8 cellular contexts compared by ENCODE assay signal in the genomic region with DNA sequence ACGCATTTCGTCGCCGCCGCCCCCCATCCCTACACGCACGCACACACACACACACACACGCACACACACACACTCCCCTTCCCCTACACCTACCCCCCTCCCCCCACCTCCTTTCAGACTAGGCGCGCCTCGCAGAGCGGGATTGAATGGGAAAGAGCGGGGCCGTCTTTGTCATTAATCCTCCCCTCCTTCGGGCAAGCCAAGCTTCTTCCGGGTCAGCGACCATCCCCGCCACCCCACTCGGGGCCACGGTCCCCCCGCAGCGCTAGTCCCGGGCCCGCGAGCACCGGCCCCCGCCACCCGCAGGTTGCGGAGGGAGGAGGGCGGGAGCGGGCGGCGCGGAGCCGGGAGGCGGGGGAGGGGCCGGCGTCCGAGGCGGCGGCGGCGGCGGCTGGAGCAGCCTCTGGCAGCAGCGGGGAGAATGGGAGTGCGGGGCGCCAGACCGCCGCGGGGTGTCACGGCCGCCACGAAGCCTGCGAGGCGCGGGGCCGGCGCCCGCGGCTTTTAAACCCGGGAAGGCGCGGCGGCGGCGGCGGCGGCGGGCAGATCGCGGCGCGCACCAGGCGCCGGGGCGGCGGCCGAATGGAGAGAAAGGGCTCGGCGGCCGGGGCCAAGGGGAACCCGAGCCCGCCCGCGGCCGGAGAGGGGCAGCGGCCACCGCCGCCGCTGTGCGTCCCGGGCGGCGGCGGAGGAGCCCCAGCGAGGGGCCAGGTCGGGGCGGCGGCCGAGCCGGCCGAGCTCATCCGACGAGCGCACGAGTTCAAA. TPM values are rescaled to one million over a fixed set of nuclear protein-coding genes. Genes with fewer than 3 reads are reported as not detected.
DNase-seq lines count a peak whose midpoint lies in the region; ATAC-seq and TF ChIP-seq lines count a peak whose summit lies in the region.

TSS of gene TTC9 (plus strand) at position 369 of the 765 bp plus-strand sequence. CDS start at position 583, 214 bp downstream.

- peak within 1 kb of the TSS; percentile 94 for H3K4me3 Mint-ChIP-seq in activated T-cell treated with anti-CD3 and anti-CD28 coated beads, Interleukin-2, amount 50 U/mL, for 24 hours

- peak within 1 kb of the TSS; percentile 92 for H3K27ac Mint-ChIP-seq in activated T-cell treated with anti-CD3 and anti-CD28 coated beads, Interleukin-2, amount 50 U/mL, for 24 hours

- peaks cover 53% of the 10 kb centered on the region for H3K4me1 Mint-ChIP-seq in activated T-cell treated with anti-CD3 and anti-CD28 coated beads, Interleukin-2, amount 50 U/mL, for 24 hours (ENCODE audit: low read depth)

- no peaks in the 10 kb centered on the region for H3K36me3 ChIP-seq in neutrophil

- H3K27me3 Mint-ChIP-seq in activated T-cell treated with anti-CD3 and anti-CD28 coated beads, Interleukin-2, amount 50 U/mL, for 24 hours: no peaks in the 10 kb centered on the region

- ATAC-seq in HG03571 (IDR thresholded peaks at IDR 0.05; ENCODE audit: unreplicated experiment): peak; percentile 7

- no peaks in the 10 kb centered on the region for H3K9me3 Mint-ChIP-seq in activated T-cell treated with anti-CD3 and anti-CD28 coated beads, Interleukin-2, amount 50 U/mL, for 24 hours

- H3K9me3 ChIP-seq in neutrophil: no peaks in the 10 kb centered on the region

- peak within 1 kb of the TSS; percentile 59 for H3K4me3 ChIP-seq in fibroblast of villous mesenchyme (ENCODE audit: low read depth, low read length)
- peak within 1 kb of the TSS; percentile 60 to 71 for H3K4me3 ChIP-seq in neutrophil (ENCODE audit: low read depth in 1 of 2, low read length in 1 of 2)

- DNase-seq in DMS79 (lab: John Stamatoyannopoulos, UW) (peak; percentile 51), DMS79 treated with DMSO at 0.1 percent for 48 hours (lab: John Stamatoyannopoulos, UW) (no peak), fibroblast of villous mesenchyme (ENCODE audit: low read depth) (no peak), dedifferentiated amniotic fluid mesenchymal stem cell (ENCODE audit: extremely low spot score) (no peak), NAMALWA (ENCODE audit: low spot score) (no peak)
- peak; percentile 66 for DNase-seq in activated T-cell treated with anti-CD3 and anti-CD28 coated beads, Interleukin-2, amount 50 U/mL, for 24 hours

- H3K27ac ChIP-seq in neutrophil: peak within 1 kb of the TSS; percentile 66

- TF ChIP-seq CTCF in fibroblast of villous mesenchyme (IDR thresholded peaks at IDR 0.05; ENCODE audit: insufficient read depth, low read depth, low read length) (no peak), neutrophil (IDR thresholded peaks at IDR 0.05) (no peak)

- H3K36me3 Mint-ChIP-seq in activated T-cell treated with anti-CD3 and anti-CD28 coated beads, Interleukin-2, amount 50 U/mL, for 24 hours (ENCODE audit: low read depth): peaks cover 14% of the 10 kb centered on the region

- peaks cover 85% of the 10 kb centered on the region for H3K27me3 ChIP-seq in neutrophil

- H3K4me1 ChIP-seq in neutrophil (ENCODE audit: control insufficient read depth in 1 of 2, insufficient read depth in 1 of 2, low read depth in 1 of 2, low read length in 1 of 2): peaks cover 21 to 32% of the 10 kb centered on the region in 2 experiments

RNA-seq across cellular contexts. Expression of gene TTC9, which starts in this region (rescaled TPM):
- under 0.01 TPM in 2 replicates for total RNA-seq in fibroblast of villous mesenchyme

Comparison
In these comparisons a context has a peak if more than half of its experiments do, and no peak if none do; other contexts are left out.
1. DNase-seq: peak in DMS79 (single experiment) and activated T-cell treated with anti-CD3 and anti-CD28 coated beads, Interleukin-2, amount 50 U/mL, for 24 hours (single experiment); none in DMS79 treated with DMSO at 0.1 percent for 48 hours (single experiment), fibroblast of villous mesenchyme (single experiment), dedifferentiated amniotic fluid mesenchymal stem cell (single experiment) and NAMALWA (single experiment).